In the genomic region with DNA sequence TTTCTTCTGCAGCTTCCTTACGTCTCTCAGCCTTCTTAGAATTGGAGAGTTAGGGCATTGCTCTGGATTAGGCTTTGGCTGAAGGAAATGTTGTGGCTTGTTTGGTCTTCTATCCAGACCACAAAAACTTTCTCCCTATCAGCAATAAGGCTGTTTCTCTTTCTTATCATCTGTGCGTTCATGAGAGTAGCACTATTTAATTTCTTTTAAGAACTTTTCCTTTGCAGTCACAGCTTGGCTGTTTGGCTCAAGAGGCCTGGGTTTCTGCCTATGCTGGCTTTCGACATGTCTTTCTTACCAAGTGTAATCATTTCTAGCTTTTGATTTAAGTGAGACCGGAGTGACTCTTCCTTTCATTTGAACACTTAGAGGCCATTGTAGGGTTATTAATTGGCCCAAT, we compare ENCODE assay signal across 24 cellular contexts.
"Had no signal": no experiment of that assay in that cellular context is flagged by ENCODE, and none has a peak within 500 bp of the region (broad histone marks: within the 10 kb centered on the region; RNA-seq: fewer than 3 reads in every experiment).

No MANE protein-coding gene starts in this region.

- H3K9me3 ChIP-seq: breast epithelium, Peyer's patch, SJSA1 had no signal

- H3K9me3 Mint-ChIP-seq: activated naive CD4-positive, alpha-beta T cell treated with anti-CD3 and anti-CD28 coated beads, Interleukin-2, amount 10 ng/mL, durations not matched to agents 7 days and 5 days; activated T-cell treated with anti-CD3 and anti-CD28 coated beads, Interleukin-2, amount 50 U/mL, for 4 hours; activated T-helper 17 cell treated with anti-CD3 and anti-CD28 coated beads, Interleukin-2, amount 50 U/mL, for 72 hours; T-helper 1 cell treated with Interleukin-12 subunit alpha and Interleukin-12 subunit beta and Interleukin-4 antibody, amounts not matched to agents 30 μg/mL and 1 μg/mL, for 36 hours had no signal

- H3K27ac Mint-ChIP-seq: activated naive CD4-positive, alpha-beta T cell treated with anti-CD3 and anti-CD28 coated beads, Interleukin-2, amount 10 ng/mL, durations not matched to agents 7 days and 5 days; activated T-helper 17 cell treated with anti-CD3 and anti-CD28 coated beads, Interleukin-2, amount 50 U/mL, for 72 hours; T-helper 1 cell treated with Interleukin-12 subunit alpha and Interleukin-12 subunit beta and Interleukin-4 antibody, amounts not matched to agents 30 μg/mL and 1 μg/mL, for 36 hours had no signal

- H3K27me3 Mint-ChIP-seq: activated naive CD4-positive, alpha-beta T cell treated with anti-CD3 and anti-CD28 coated beads, Interleukin-2, amount 10 ng/mL, durations not matched to agents 7 days and 5 days; activated T-helper 17 cell treated with anti-CD3 and anti-CD28 coated beads, Interleukin-2, amount 50 U/mL, for 72 hours; IgD-negative memory B cell had no signal

- H3K27ac ChIP-seq: breast epithelium, Peyer's patch, RWPE1, SJSA1 had no signal

- H3K4me3 ChIP-seq: breast epithelium, Peyer's patch, SJSA1 had no signal

- H3K36me3 Mint-ChIP-seq: IgD-negative memory B cell had no signal

- H3K27me3 ChIP-seq: breast epithelium, Peyer's patch, SJSA1 had no signal

- H3K4me3 Mint-ChIP-seq: activated naive CD4-positive, alpha-beta T cell treated with anti-CD3 and anti-CD28 coated beads, Interleukin-2, amount 10 ng/mL, durations not matched to agents 7 days and 5 days; activated T-cell treated with anti-CD3 and anti-CD28 coated beads, Interleukin-2, amount 50 U/mL, for 4 hours; activated T-helper 17 cell treated with anti-CD3 and anti-CD28 coated beads, Interleukin-2, amount 50 U/mL, for 72 hours; IgD-negative memory B cell; T-helper 1 cell treated with Interleukin-12 subunit alpha and Interleukin-12 subunit beta and Interleukin-4 antibody, amounts not matched to agents 30 μg/mL and 1 μg/mL, for 36 hours had no signal

- H3K36me3 ChIP-seq: breast epithelium, SJSA1 had no signal

- H3K4me1 ChIP-seq: breast epithelium, Peyer's patch had no signal

- DNase-seq: activated CD4-positive, alpha-beta T cell treated with anti-CD3 and anti-CD28 coated beads for 48 hours; activated CD4-positive, alpha-beta T cell treated with anti-CD3 and anti-CD28 coated beads, Interleukin-2, amount 50 U/mL, for 4 hours; activated CD4-positive, CD25-positive, alpha-beta regulatory T cell treated with anti-CD3 and anti-CD28 coated beads, Interleukin-2, amount 50 U/mL, for 72 hours; activated CD8-positive, alpha-beta memory T cell treated with anti-CD3 and anti-CD28 coated beads for 24 hours; activated gamma-delta T cell; activated naive CD4-positive, alpha-beta T cell treated with anti-CD3 and anti-CD28 coated beads, Interleukin-2, amount 10 ng/mL, durations not matched to agents 7 days and 5 days; activated T-cell treated with anti-CD3 and anti-CD28 coated beads, Interleukin-2, amount 50 U/mL, for 4 hours; caudate nucleus; KG1; NCI-H1092; NCI-H1417 treated with DMSO at 0.1 percent for 48 hours; NCI-H187; NCI-H2081; NCI-H510A treated with DMSO at 0.1 percent for 48 hours; NCI-H69; NK-92 treated with Interleukin-12 subunit alpha and Interleukin-12 subunit beta, amount 100 ng/mL, for 24 hours; Peyer's patch; SHP77 had no signal

- ATAC-seq: activated T-cell treated with anti-CD3 and anti-CD28 coated beads, Interleukin-2, amount 50 U/mL, for 4 hours; activated T-helper 17 cell treated with anti-CD3 and anti-CD28 coated beads, Interleukin-2, amount 50 U/mL, for 72 hours had no signal

- H3K4me1 Mint-ChIP-seq: activated naive CD4-positive, alpha-beta T cell treated with anti-CD3 and anti-CD28 coated beads, Interleukin-2, amount 10 ng/mL, durations not matched to agents 7 days and 5 days; activated T-helper 17 cell treated with anti-CD3 and anti-CD28 coated beads, Interleukin-2, amount 50 U/mL, for 72 hours; IgD-negative memory B cell had no signal
